In the genomic region with DNA sequence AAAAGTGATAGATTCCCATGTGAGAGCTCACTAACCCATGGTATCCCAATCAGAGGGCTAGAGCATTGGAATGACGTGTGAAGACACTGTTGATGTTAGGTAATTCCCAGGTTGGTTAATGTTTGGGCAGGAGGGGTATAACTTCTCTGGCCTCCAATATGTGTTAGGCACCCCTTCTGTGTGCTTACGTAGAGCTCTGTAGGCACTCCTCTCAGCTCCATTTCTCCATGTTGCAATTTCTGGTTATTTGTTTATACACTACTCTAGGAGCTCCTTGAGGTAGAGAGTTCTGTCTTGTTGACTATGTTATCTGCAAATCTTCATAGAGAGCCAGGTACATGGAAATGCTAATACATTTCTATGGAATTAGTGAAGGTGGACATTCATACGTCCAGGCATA, we compare ENCODE assay signal across 21 cellular contexts.
"Had no signal": no experiment of that assay in that cellular context is flagged by ENCODE, and none has a peak within 500 bp of the region (broad histone marks: within the 10 kb centered on the region; RNA-seq: fewer than 3 reads in every experiment).

No MANE protein-coding gene starts in this region.

- H3K27ac ChIP-seq: breast epithelium, foreskin keratinocyte, hepatocyte, neural progenitor cell, prostate gland, thyroid gland had no signal

- H3K4me3 ChIP-seq: breast epithelium, hepatocyte, mucosa of descending colon, neural progenitor cell, prostate gland, thyroid gland had no signal

- H3K36me3 ChIP-seq: breast epithelium, neural progenitor cell, prostate gland, thyroid gland had no signal

- H2AFZ ChIP-seq: hepatocyte, neural progenitor cell had no signal

- ATAC-seq: foreskin keratinocyte, WTC11 had no signal

- H3K4me1 ChIP-seq: breast epithelium, foreskin keratinocyte, neural progenitor cell, prostate gland had no signal

- H3K79me2 ChIP-seq: hepatocyte had no signal

- H3K9ac ChIP-seq: neural progenitor cell had no signal

- H3K4me2 ChIP-seq: hepatocyte, neural progenitor cell had no signal

- H3K27me3 ChIP-seq: breast epithelium, foreskin keratinocyte, hepatocyte, neural progenitor cell, thyroid gland had no signal

- H3K9me3 ChIP-seq: breast epithelium, mucosa of descending colon, prostate gland, thyroid gland had no signal

- DNase-seq: activated CD4-positive, alpha-beta memory T cell treated with anti-CD3 and anti-CD28 coated beads for 36 hours; activated CD4-positive, alpha-beta T cell treated with anti-CD3 and anti-CD28 coated beads for 48 hours; activated naive CD4-positive, alpha-beta T cell treated with anti-CD3 and anti-CD28 coated beads for 36 hours; activated naive CD8-positive, alpha-beta T cell treated with anti-CD3 and anti-CD28 coated beads, Interleukin-2, amount 10 ng/mL, durations not matched to agents 7 days and 5 days; activated T-cell treated with anti-CD3 and anti-CD28 coated beads, Interleukin-2, amount 50 U/mL, for 48 hours; amniotic stem cell; effector memory CD4-positive, alpha-beta T cell; foreskin keratinocyte; immature natural killer cell; mesenchymal stem cell; mucosa of descending colon; naive thymus-derived CD8-positive, alpha-beta T cell; stimulated activated CD4-positive, alpha-beta T cell treated with anti-CD3 and anti-CD28 coated beads, Interleukin-4, amount 100 ng/mL, for 1 hour; stimulated activated naive CD8-positive, alpha-beta T cell treated with anti-CD3 and anti-CD28 coated beads, Interleukin-15, Interleukin-2, amounts not matched to agents 100 U/mL and 50 U/mL, for 24 hours; T1000; thyroid gland had no signal
